In genomic region chr20:49381558-49382493, GRCh38 we compare ENCODE assay signal across 9 cellular contexts.
DNase-seq lines count a peak whose midpoint lies in the region; TF ChIP-seq lines count a peak whose summit lies in the region.
"Had no signal": no experiment of that assay in that cellular context is flagged by ENCODE, and none has a peak within 500 bp of the region (broad histone marks: within the 10 kb centered on the region; RNA-seq: fewer than 3 reads in every experiment).

No MANE protein-coding gene starts in this region.

- H3K36me3 ChIP-seq in brain microvascular endothelial cell (replicated peaks) (no peaks in the 10 kb centered on the region), vagina (no peaks in the 10 kb centered on the region)

- intact Hi-C loops in vagina (cut with DNase I) = loop anchor here (5.0 kb wide), 2 partner anchors 35 to 100 kb away; partner anchors contain the start of gene KCNB1

- in situ Hi-C loops in brain microvascular endothelial cell (cut with HindIII; ENCODE audit: low pct_ligation_motif_present, low sequenced_read_pairs) = no loop called here

- H3K4me1 ChIP-seq in vagina = peaks cover 18% of the 10 kb centered on the region

- DNase-seq in NCI-H2227 (lab: John Stamatoyannopoulos, UW; ENCODE audit: unreplicated experiment) = peak; percentile 39
- no peak for DNase-seq in NCI-H2227 treated with DMSO at 0.1 percent for 48 hours (lab: John Stamatoyannopoulos, UW)
- peak; percentile 51 for DNase-seq in brain microvascular endothelial cell
- DNase-seq in vagina (ENCODE audit: extremely low spot score in 2 of 2) = no peak
- DNase-seq in central memory CD4-positive, alpha-beta T cell = no peak
- DNase-seq in activated naive CD4-positive, alpha-beta T cell (lab: John Stamatoyannopoulos, UW) = no peak
- no peak for DNase-seq in CD1c-positive myeloid dendritic cell (ENCODE audit: extremely low spot score)

- H3K9me3 ChIP-seq in vagina = no peaks in the 10 kb centered on the region

- H3K4me3 ChIP-seq in brain microvascular endothelial cell (ENCODE audit: low read depth, low read length) (no peak overlapping the region), vagina (no peak overlapping the region)
- H3K4me3 ChIP-seq: SK-N-MC had no signal

- TF ChIP-seq CTCF in brain microvascular endothelial cell (IDR thresholded peaks at IDR 0.05; ENCODE audit: low read depth, low read length, missing control alignments) (no peak), vagina (IDR thresholded peaks at IDR 0.05) (no peak)

- no peak for TF ChIP-seq POLR2A in vagina (IDR thresholded peaks at IDR 0.05)

- H3K27me3 ChIP-seq in brain microvascular endothelial cell (replicated peaks) (peaks cover 4% of the 10 kb centered on the region), layer of hippocampus (ENCODE audit: control insufficient read depth, insufficient read depth, low read length) (no peaks in the 10 kb centered on the region), vagina (no peaks in the 10 kb centered on the region)

- no peak overlapping the region for H3K27ac ChIP-seq in brain microvascular endothelial cell
- H3K27ac ChIP-seq in layer of hippocampus (ENCODE audit: low read depth, low read length) = peak overlapping the region; percentile 50
- peak overlapping the region; percentile 47 for H3K27ac ChIP-seq in vagina
- H3K27ac ChIP-seq: SK-N-MC had no signal

Comparison
In these comparisons a context has a peak if more than half of its experiments do, and no peak if none do; other contexts are left out.
1. DNase-seq: peak in NCI-H2227 (single experiment) and brain microvascular endothelial cell (single experiment); none in NCI-H2227 treated with DMSO at 0.1 percent for 48 hours (single experiment), vagina (0 of 2), central memory CD4-positive, alpha-beta T cell (single experiment), activated naive CD4-positive, alpha-beta T cell (0 of 4) and CD1c-positive myeloid dendritic cell (single experiment).